In the genomic region with DNA sequence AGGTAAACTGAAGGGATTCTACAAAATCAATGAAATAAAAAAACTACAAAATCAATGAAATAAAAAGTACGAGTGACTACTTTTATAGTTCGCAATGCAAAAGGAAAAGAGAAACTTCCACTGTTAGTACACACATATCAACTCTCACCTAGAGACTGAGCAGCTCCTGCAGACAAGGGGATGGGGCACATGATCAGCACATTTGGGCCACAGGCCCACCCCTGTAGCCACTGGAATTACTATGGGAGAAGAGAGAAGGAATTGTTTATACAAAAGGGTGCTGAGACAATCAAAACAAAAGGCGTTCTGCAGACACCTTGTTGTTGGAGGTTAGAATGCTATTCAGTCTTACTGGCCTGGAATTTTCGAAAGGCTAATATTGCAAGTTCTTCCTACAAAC, we compare ENCODE assay signal across 17 cellular contexts. TPM values are rescaled to one million over a fixed set of nuclear protein-coding genes. Genes with fewer than 3 reads are reported as not detected.
DNase-seq lines count a peak whose midpoint lies in the region; ATAC-seq, FAIRE-seq and TF ChIP-seq lines count a peak whose summit lies in the region.
"Had no signal": no experiment of that assay in that cellular context is flagged by ENCODE, and none has a peak within 500 bp of the region (broad histone marks: within the 10 kb centered on the region; RNA-seq: fewer than 3 reads in every experiment).

No MANE protein-coding gene starts in this region.

- H3K27ac Mint-ChIP-seq in T-helper 2 cell treated with Interferon-gamma antibody and Interleukin-4, amounts not matched to agents 5 μg/mL and 100 μg/mL, for 36 hours: peak overlapping the region; percentile 14
- peak overlapping the region; percentile 88 to 93 for H3K27ac Mint-ChIP-seq in natural killer cell treated with Interleukin-12 subunit alpha and Interleukin-12 subunit beta and Interleukin-15 and Interleukin-18, amount 100 ng/mL, for 72 hours
- H3K27ac Mint-ChIP-seq in natural killer cell: peak overlapping the region in 1 of 2 donors; percentile 39

- no peak overlapping the region for H3K9ac ChIP-seq in GM12878 (ENCODE audit: control insufficient read depth, insufficient read depth, low read length)
- H3K9ac ChIP-seq: BLaER1 had no signal

- H3K36me3 ChIP-seq in GM12878 (ENCODE audit: control insufficient read depth in 2 of 2, insufficient read depth in 2 of 2, low read length in 1 of 2): peaks cover 0 to 4% of the 10 kb centered on the region in 2 experiments; a peak in 2 of 4 replicates
- H3K36me3 ChIP-seq: HAP-1 had no signal

- no peaks in the 10 kb centered on the region for H3K79me2 ChIP-seq in GM12878 (ENCODE audit: control insufficient read depth, insufficient read depth, low read length)

- H3K9me3 ChIP-seq in GM12878 (replicated peaks; ENCODE audit: control insufficient read depth, insufficient read depth, low read length): peaks cover 4% of the 10 kb centered on the region; the same call in 2 of the 3 replicates
- H3K9me3 ChIP-seq: HAP-1 had no signal

- no peaks in the 10 kb centered on the region for H3K27me3 Mint-ChIP-seq in T-helper 2 cell treated with Interferon-gamma antibody and Interleukin-4, amounts not matched to agents 5 μg/mL and 100 μg/mL, for 36 hours (ENCODE audit: low read depth)
- H3K27me3 Mint-ChIP-seq in natural killer cell treated with Interleukin-12 subunit alpha and Interleukin-12 subunit beta and Interleukin-15 and Interleukin-18, amount 100 ng/mL, for 72 hours: no peaks in the 10 kb centered on the region
- no peaks in the 10 kb centered on the region for H3K27me3 Mint-ChIP-seq in natural killer cell (ENCODE audit: low read depth in 2 of 2)

- H3K27me3 ChIP-seq in GM12878 (replicated peaks in 1 of 2; ENCODE audit: control insufficient read depth in 2 of 2, insufficient read depth in 2 of 2, low read length in 1 of 2): no peaks in the 10 kb centered on the region
- H3K27me3 ChIP-seq: BLaER1 had no signal

- no TSS peak for BruUV-seq in GM12878 (replicated peaks; lab: Mats Ljungman, UMichigan)

- POLR2A ChIA-PET in GM12878 (lab: Charles Lee): no interaction called here

- intact Hi-C loops in natural killer cell (cut with micrococcal nuclease) (no loop called here), GM12878 (cut with micrococcal nuclease; ENCODE audit: unreplicated experiment) (no loop called here)

- no peaks in the 10 kb centered on the region for H4K20me1 ChIP-seq in GM12878 (ENCODE audit: control insufficient read depth, insufficient read depth)
- H4K20me1 ChIP-seq: BLaER1 had no signal

- in situ Hi-C loops in GM12878 (cut with MboI): no loop called here

- TF ChIP-seq EP300 in GM12878 (IDR thresholded peaks at IDR 0.05; ENCODE audit: borderline replicate concordance in 1 of 2, control insufficient read depth in 1 of 2, low read depth in 2 of 2, low read length in 2 of 2): no peak

- peaks cover 10% of the 10 kb centered on the region for H3K9me3 Mint-ChIP-seq in T-helper 2 cell treated with Interferon-gamma antibody and Interleukin-4, amounts not matched to agents 5 μg/mL and 100 μg/mL, for 36 hours
- H3K9me3 Mint-ChIP-seq in natural killer cell treated with Interleukin-12 subunit alpha and Interleukin-12 subunit beta and Interleukin-15 and Interleukin-18, amount 100 ng/mL, for 72 hours: peaks cover 10% of the 10 kb centered on the region
- H3K9me3 Mint-ChIP-seq in natural killer cell: peaks cover 2 to 5% of the 10 kb centered on the region in 2 donors

- peak overlapping the region; percentile 72; the same call in 1 of the 2 replicates for H3K27ac ChIP-seq in GM12878 (ENCODE audit: control insufficient read depth, insufficient read depth)
- H3K27ac ChIP-seq: 22Rv1, BLaER1 had no signal

- WGBS in GM12878 (ENCODE audit: insufficient coverage, insufficient replicate concordance, low lambda C conversion rate, missing lambda C conversion rate): 98% methylated on average over 4 of the region's 4 CpGs

- no peak overlapping the region for H2AFZ ChIP-seq in GM12878 (ENCODE audit: control insufficient read depth, low read depth, low read length)

- TF ChIP-seq RAD21 in GM12878 (IDR thresholded peaks at IDR 0.05; ENCODE audit: insufficient read depth, low read depth, low read length): no peak

- CTCF ChIA-PET in GM12878 (lab: Yijun Ruan, JAX): no interaction called here

- no peak for TF ChIP-seq POLR2A in GM12878 (IDR thresholded peaks at IDR 0.05; ENCODE audit: low read depth, low read length)

- ATAC-seq in natural killer cell treated with Interleukin-12 subunit alpha and Interleukin-12 subunit beta and Interleukin-15 and Interleukin-18, amount 100 ng/mL, for 72 hours: no peak
- ATAC-seq in natural killer cell (no peak), GM12878 (no peak)

- no peak overlapping the region for H3K4me3 ChIP-seq in GM12878
- H3K4me3 ChIP-seq: BLaER1, HAP-1 had no signal

- RAD21 ChIA-PET in GM12878 (lab: Charles Lee; ENCODE audit: unreplicated experiment): interaction anchor here (0.7 to 1.5 kb wide), 2 partner anchors 24 to 309 kb away, joined by 3 to 4 read pairs; no protein-coding TSS in a partner anchor

- peak overlapping the region; percentile 60; the same call in 1 of the 2 replicates for H3K4me2 ChIP-seq in GM12878 (ENCODE audit: control insufficient read depth, insufficient read depth)
- H3K4me2 ChIP-seq: BLaER1 had no signal

- no peak overlapping the region for H3K4me3 Mint-ChIP-seq in T-helper 2 cell treated with Interferon-gamma antibody and Interleukin-4, amounts not matched to agents 5 μg/mL and 100 μg/mL, for 36 hours
- peak overlapping the region; percentile 79 for H3K4me3 Mint-ChIP-seq in natural killer cell treated with Interleukin-12 subunit alpha and Interleukin-12 subunit beta and Interleukin-15 and Interleukin-18, amount 100 ng/mL, for 72 hours
- H3K4me3 Mint-ChIP-seq in natural killer cell: no peak overlapping the region

- peaks cover 38% of the 10 kb centered on the region for H3K4me1 ChIP-seq in GM12878 (ENCODE audit: control insufficient read depth, insufficient read depth, low read length)
- H3K4me1 ChIP-seq: BLaER1, HAP-1 had no signal

- peaks cover 37% of the 10 kb centered on the region for H3K4me1 Mint-ChIP-seq in T-helper 2 cell treated with Interferon-gamma antibody and Interleukin-4, amounts not matched to agents 5 μg/mL and 100 μg/mL, for 36 hours (ENCODE audit: low read depth)
- peaks cover 53 to 59% of the 10 kb centered on the region in 2 donors for H3K4me1 Mint-ChIP-seq in natural killer cell treated with Interleukin-12 subunit alpha and Interleukin-12 subunit beta and Interleukin-15 and Interleukin-18, amount 100 ng/mL, for 72 hours (ENCODE audit: low read depth in 2 of 2)
- peaks cover 24 to 27% of the 10 kb centered on the region in 2 donors for H3K4me1 Mint-ChIP-seq in natural killer cell

- SMC1A ChIA-PET in GM12878 (lab: Charles Lee; ENCODE audit: uncharacterized antibody, unreplicated experiment): interaction anchor here (1.0 to 1.5 kb wide), 3 partner anchors 12 to 27 kb away, joined by 3 to 5 read pairs (median 4); no protein-coding TSS in a partner anchor

- H3K36me3 Mint-ChIP-seq in T-helper 2 cell treated with Interferon-gamma antibody and Interleukin-4, amounts not matched to agents 5 μg/mL and 100 μg/mL, for 36 hours (ENCODE audit: low read depth): peaks cover 25% of the 10 kb centered on the region
- peaks cover 34% of the 10 kb centered on the region for H3K36me3 Mint-ChIP-seq in natural killer cell treated with Interleukin-12 subunit alpha and Interleukin-12 subunit beta and Interleukin-15 and Interleukin-18, amount 100 ng/mL, for 72 hours
- H3K36me3 Mint-ChIP-seq in natural killer cell: peaks cover 10% of the 10 kb centered on the region

- DNase-seq in T-helper 2 cell treated with Interferon-gamma antibody and Interleukin-4, amounts not matched to agents 5 μg/mL and 100 μg/mL, for 36 hours (ENCODE audit: low spot score): no peak
- no peak for DNase-seq in T-helper 2 cell
- DNase-seq in natural killer cell treated with Interleukin-12 subunit alpha and Interleukin-12 subunit beta and Interleukin-15 and Interleukin-18, amount 100 ng/mL, for 72 hours (ENCODE audit: low spot score): no peak
- DNase-seq in natural killer cell: no peak
- no peak for DNase-seq in GM12878 (ENCODE audit: low read depth, low spot score)
- no peak for DNase-seq in central memory CD4-positive, alpha-beta T cell
- no peak for DNase-seq in stimulated activated naive CD4-positive, alpha-beta T cell treated with Interleukin-2 at 50 U/mL for 16 hours (lab: John Stamatoyannopoulos, UW)
- DNase-seq in stimulated activated CD8-positive, alpha-beta memory T cell treated with anti-CD3 and anti-CD28 coated beads, Interleukin-4, amount 100 ng/mL, for 48 hours: no peak
- DNase-seq: DMS 273 treated with DMSO at 0.1 percent for 48 hours, MV-4-11, NCI-H1436, NCI-H2029 treated with DMSO at 0.1 percent for 48 hours, NCI-H510A had no signal

- TF ChIP-seq CTCF in natural killer cell (IDR thresholded peaks at IDR 0.05) (no peak), GM12878 (IDR thresholded peaks at IDR 0.05 in 2 of 3, conservative IDR thresholded peaks at IDR 0.05 in 1 of 3; ENCODE audit: control insufficient read depth in 2 of 3, extremely low read depth in 1 of 3, insufficient read depth in 1 of 3, low read depth in 3 of 3, low read length in 3 of 3) (no peak)

- no peak for FAIRE-seq in GM12878 (lab: Jason Lieb, UNC)

TF ChIP-seq in GM12878, 131 proteins besides CTCF, POLR2A, EP300 and RAD21 (continues in another document):
- TF ChIP-seq KLF5 (IDR thresholded peaks at IDR 0.05; ENCODE audit: partially characterized antibody): no peak
- TF ChIP-seq BCL11A (IDR thresholded peaks at IDR 0.05; ENCODE audit: low read depth, low read length): no peak

RNA-seq across cellular contexts. Expression of gene CD226, which starts 34.7 kb away (rescaled TPM):
- total RNA-seq in natural killer cell treated with Interleukin-12 subunit alpha and Interleukin-12 subunit beta and Interleukin-15 and Interleukin-18, amount 100 ng/mL, for 72 hours: 100 to 1,000 TPM; 153 to 181 TPM
- total RNA-seq in natural killer cell: 100 to 1,000 TPM; 151 to 178 (median 162) TPM
- total RNA-seq in GM12878 (2013; cell fraction: nucleolus; rRNA removed): 158 and 176 TPM in 2 replicates
- total RNA-seq in GM12878 (2014; rRNA removed): 53.3 and 61.5 TPM in 2 replicates
- total RNA-seq in GM12878 (2014; rRNA removed; fragmentation: Illumina TruSeq; extraction: Trizol): 63.9 and 68.8 TPM in 2 replicates
- 56.2 and 60.3 TPM in 2 replicates for total RNA-seq in GM12878 (2021)
- 24.3 TPM for polyA plus RNA-seq in GM12878 (2011; ENCODE audit: low read depth)
- polyA plus RNA-seq in GM12878 (2011; rRNA removed): 67.2 and 84.8 TPM in 2 replicates
- polyA plus RNA-seq in GM12878 (2011; cell fraction: cytosol; rRNA removed): 28.2 and 43.4 TPM in 2 replicates
- polyA plus RNA-seq in GM12878 (2011; cell fraction: nucleus; rRNA removed): 20.7 and 33.5 TPM in 2 replicates
- 40.8 and 67.0 TPM in 2 replicates for polyA plus RNA-seq in GM12878 (2012)
- 56.6 and 62.8 TPM in 2 replicates for polyA plus RNA-seq in GM12878 (2014; fragmentation: Illumina TruSeq; extraction: Trizol)
- 10 to 100 TPM; 12.9 to 18.2 TPM for polyA plus RNA-seq in GM12878 (2014; fragmentation: Nextera tagmentation; extraction: Ambion mirVana)
- polyA plus RNA-seq in GM12878 (2014; rRNA removed): 38.5 and 41.3 TPM in 2 replicates
- 10 to 100 TPM; 22.7 to 23.5 TPM for polyA plus RNA-seq in GM12878 (2016; fragmentation: Nextera tagmentation; extraction: Ambion mirVana)
- polyA minus RNA-seq in GM12878 (2011; rRNA and poly(A)+ RNA removed): 106 and 148 TPM in 2 replicates
- 23.1 and 25.7 TPM in 2 replicates for polyA minus RNA-seq in GM12878 (2011; cell fraction: cytosol; rRNA and poly(A)+ RNA removed)
- 29.5 and 39.7 TPM in 2 replicates for polyA minus RNA-seq in GM12878 (2011; cell fraction: nucleus; rRNA and poly(A)+ RNA removed)
- total RNA-seq: HT-29 had no signal
